8 cellular contexts compared by ENCODE assay signal in genomic region chr5:39716532-39716971, GRCh38.
DNase-seq lines count a peak whose midpoint lies in the region; TF ChIP-seq lines count a peak whose summit lies in the region.

No MANE protein-coding gene starts in this region.

- H2BK120ac ChIP-seq in H9 (ENCODE audit: low read depth, low read length, poor library complexity, severe bottlenecking), result no peak overlapping the region

- H3K27me3 Mint-ChIP-seq in H9 (ENCODE audit: low read depth), result no peaks in the 10 kb centered on the region
- H3K27me3 Mint-ChIP-seq in glutamatergic neuron (ENCODE audit: unreplicated experiment), result no peaks in the 10 kb centered on the region

- no peak overlapping the region for H3K56ac ChIP-seq in H9 (ENCODE audit: insufficient read length, low read depth, low read length)

- H3K4me1 ChIP-seq in H9 (ENCODE audit: insufficient read depth, low read length), result no peaks in the 10 kb centered on the region

- H3K27ac Mint-ChIP-seq in H9 (peak overlapping the region; percentile 64 to 93 (median 86); a peak in 6 of 7 replicates), glutamatergic neuron (ENCODE audit: unreplicated experiment) (no peak overlapping the region)

- no peaks in the 10 kb centered on the region for H3K36me3 Mint-ChIP-seq in H9 (ENCODE audit: insufficient read depth in 1 of 3, low read depth in 3 of 3)
- no peaks in the 10 kb centered on the region for H3K36me3 Mint-ChIP-seq in glutamatergic neuron (ENCODE audit: unreplicated experiment)

- H3K4me1 Mint-ChIP-seq in H9, result peaks cover 4 to 6% of the 10 kb centered on the region in 2 experiments
- H3K4me1 Mint-ChIP-seq in glutamatergic neuron (ENCODE audit: low read depth, unreplicated experiment), result no peaks in the 10 kb centered on the region

- no peak overlapping the region for H2BK12ac ChIP-seq in H9 (ENCODE audit: insufficient read length, low read depth, low read length)

- no peak overlapping the region for H3K4me3 Mint-ChIP-seq in H9
- H3K4me3 Mint-ChIP-seq in glutamatergic neuron (ENCODE audit: unreplicated experiment), result no peak overlapping the region

- DNase-seq in ELF-1 (ENCODE audit: low read depth, low spot score) (peak; percentile 72), H9 (peak; percentile 76), NCI-H69 (lab: John Stamatoyannopoulos, UW) (peak; percentile 34), activated T-cell treated with anti-CD3 and anti-CD28 coated beads for 4 hours (peak; percentile 5), glutamatergic neuron (peak; percentile 46), NCI-H187 treated with DMSO at 0.1 percent for 48 hours (lab: John Stamatoyannopoulos, UW) (no peak), posterior vena cava (ENCODE audit: low spot score) (no peak)
- DNase-seq in stimulated activated CD4-positive, alpha-beta T cell treated with anti-CD3 and anti-CD28 coated beads, Interleukin-2, amount 100 ng/mL, for 48 hours, result peak; percentile 4

- no peak overlapping the region for H3K4ac ChIP-seq in H9 (ENCODE audit: low read depth, low read length)

- no peak overlapping the region for H4K8ac ChIP-seq in H9 (replicated peaks; ENCODE audit: insufficient read length, low read depth, low read length)

- H3K9me3 ChIP-seq in H9 (ENCODE audit: control insufficient read depth, low read depth, low read length), result no peaks in the 10 kb centered on the region

- no peak overlapping the region for H3K23ac ChIP-seq in H9 (ENCODE audit: insufficient read length, low read depth, low read length)

- no peaks in the 10 kb centered on the region for H3K23me2 ChIP-seq in H9 (ENCODE audit: insufficient read length, low read depth, low read length, poor library complexity, severe bottlenecking)

- H4K91ac ChIP-seq in H9 (ENCODE audit: insufficient read length, low read depth, low read length), result no peak overlapping the region

- no peak overlapping the region for H3K18ac ChIP-seq in H9 (ENCODE audit: insufficient read length, low read depth, low read length)

- intact Hi-C loops in posterior vena cava (cut with DNase I), result loop anchor here in 1 of 2 donors (10.0 kb wide), 2 partner anchors 978 to 1018 kb away; no protein-coding TSS in a partner anchor

- no peaks in the 10 kb centered on the region for H3K27me3 ChIP-seq in H9 (ENCODE audit: insufficient read depth, low read length)

- no peak overlapping the region for H3K14ac ChIP-seq in H9 (ENCODE audit: insufficient read depth, low read length)

- H3K79me2 ChIP-seq in H9 (ENCODE audit: insufficient read depth, low read length), result no peaks in the 10 kb centered on the region

- no peak overlapping the region for H2AFZ ChIP-seq in H9 (ENCODE audit: low read length)

- no peak overlapping the region for H2BK20ac ChIP-seq in H9 (ENCODE audit: low read depth, low read length, poor library complexity, severe bottlenecking)

- no peak overlapping the region for H3T11ph ChIP-seq in H9 (ENCODE audit: low read length)

- WGBS in H9 (ENCODE audit: extremely low coverage, insufficient read length, low lambda C conversion rate), result no CpG with 5 or more reads among the region's 1 CpG

- no peaks in the 10 kb centered on the region for H3K79me1 ChIP-seq in H9 (ENCODE audit: insufficient read depth, low read depth, low read length, poor library complexity, severe bottlenecking)

- no peak overlapping the region for H2BK15ac ChIP-seq in H9 (ENCODE audit: low read depth, low read length)

- no peaks in the 10 kb centered on the region for H4K20me1 ChIP-seq in H9 (ENCODE audit: control insufficient read depth, insufficient read depth, insufficient read length)

- H3K4me2 ChIP-seq in H9 (ENCODE audit: insufficient read depth, insufficient read length, low read length), result no peak overlapping the region

- H3K9me3 Mint-ChIP-seq in H9 (peaks cover 0 to 2% of the 10 kb centered on the region in 2 experiments; a peak in 1 of 5 replicates), glutamatergic neuron (ENCODE audit: unreplicated experiment) (no peaks in the 10 kb centered on the region)

- TF ChIP-seq CTCF in H9 (conservative IDR thresholded peaks at IDR 0.05), result peak; percentile 67
- no peak for TF ChIP-seq CTCF in glutamatergic neuron (IDR thresholded peaks at IDR 0.05; ENCODE audit: partially characterized antibody, unreplicated experiment)

- no peak overlapping the region for H2BK5ac ChIP-seq in H9 (ENCODE audit: insufficient read length, low read length)

- no peak overlapping the region for H3K27ac ChIP-seq in H9 (ENCODE audit: insufficient read length, low read depth, low read length)

- H2AK5ac ChIP-seq in H9 (ENCODE audit: insufficient read length, low read length), result no peak overlapping the region

- H4K5ac ChIP-seq in H9 (ENCODE audit: insufficient read length, low read depth, low read length), result no peak overlapping the region

- no peak overlapping the region for H3K9ac ChIP-seq in H9 (ENCODE audit: extremely low read depth, insufficient read length, low read length)

Comparison
In these comparisons a context has a peak if more than half of its experiments do, and no peak if none do; other contexts are left out.
1. DNase-seq: peak in ELF-1 (single experiment), H9 (single experiment), NCI-H69 (single experiment), activated T-cell treated with anti-CD3 and anti-CD28 coated beads for 4 hours (single experiment), glutamatergic neuron (single experiment) and stimulated activated CD4-positive, alpha-beta T cell treated with anti-CD3 and anti-CD28 coated beads, Interleukin-2, amount 100 ng/mL, for 48 hours (2 of 2); none in NCI-H187 treated with DMSO at 0.1 percent for 48 hours (single experiment) and posterior vena cava (single experiment).